Comparison of ENCODE assay signal across 1 cellular context in the genomic region with DNA sequence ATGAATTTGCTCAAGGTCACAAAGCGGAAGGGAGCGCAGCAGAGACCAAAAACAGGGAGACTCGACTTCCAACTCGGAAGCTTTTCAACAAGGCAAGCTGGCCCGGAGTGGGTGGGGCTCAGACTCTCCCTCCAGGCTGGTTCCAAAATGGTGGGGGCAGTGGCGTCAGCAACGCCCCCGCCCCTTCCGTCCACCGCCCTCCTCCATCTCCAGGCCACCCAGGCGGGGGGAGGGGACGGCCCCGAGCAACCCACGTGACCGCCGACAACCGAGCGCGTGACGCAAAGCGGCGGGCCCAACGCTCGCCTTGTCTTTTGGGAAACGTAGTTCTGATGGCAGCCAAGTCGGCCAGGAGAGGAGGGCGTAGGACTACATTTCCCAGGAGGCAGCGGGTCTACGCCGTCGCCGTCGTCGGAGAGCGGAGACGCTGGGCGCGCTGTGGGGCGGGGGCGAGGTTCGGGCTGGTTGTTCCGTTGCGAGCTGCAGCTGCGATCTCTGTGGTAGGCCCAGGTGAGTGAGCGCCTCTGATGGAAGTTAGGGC.
TF ChIP-seq lines count a peak whose summit lies in the region.

A gene with protein sequence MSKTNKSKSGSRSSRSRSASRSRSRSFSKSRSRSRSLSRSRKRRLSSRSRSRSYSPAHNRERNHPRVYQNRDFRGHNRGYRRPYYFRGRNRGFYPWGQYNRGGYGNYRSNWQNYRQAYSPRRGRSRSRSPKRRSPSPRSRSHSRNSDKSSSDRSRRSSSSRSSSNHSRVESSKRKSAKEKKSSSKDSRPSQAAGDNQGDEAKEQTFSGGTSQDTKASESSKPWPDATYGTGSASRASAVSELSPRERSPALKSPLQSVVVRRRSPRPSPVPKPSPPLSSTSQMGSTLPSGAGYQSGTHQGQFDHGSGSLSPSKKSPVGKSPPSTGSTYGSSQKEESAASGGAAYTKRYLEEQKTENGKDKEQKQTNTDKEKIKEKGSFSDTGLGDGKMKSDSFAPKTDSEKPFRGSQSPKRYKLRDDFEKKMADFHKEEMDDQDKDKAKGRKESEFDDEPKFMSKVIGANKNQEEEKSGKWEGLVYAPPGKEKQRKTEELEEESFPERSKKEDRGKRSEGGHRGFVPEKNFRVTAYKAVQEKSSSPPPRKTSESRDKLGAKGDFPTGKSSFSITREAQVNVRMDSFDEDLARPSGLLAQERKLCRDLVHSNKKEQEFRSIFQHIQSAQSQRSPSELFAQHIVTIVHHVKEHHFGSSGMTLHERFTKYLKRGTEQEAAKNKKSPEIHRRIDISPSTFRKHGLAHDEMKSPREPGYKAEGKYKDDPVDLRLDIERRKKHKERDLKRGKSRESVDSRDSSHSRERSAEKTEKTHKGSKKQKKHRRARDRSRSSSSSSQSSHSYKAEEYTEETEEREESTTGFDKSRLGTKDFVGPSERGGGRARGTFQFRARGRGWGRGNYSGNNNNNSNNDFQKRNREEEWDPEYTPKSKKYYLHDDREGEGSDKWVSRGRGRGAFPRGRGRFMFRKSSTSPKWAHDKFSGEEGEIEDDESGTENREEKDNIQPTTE (plus strand): TSS at position 448 of the 541 bp plus-strand sequence. CDS start 58,121 bp downstream, outside the sequence.

TF ChIP-seq in K562, 482 proteins besides CTCF, POLR2A, EP300 and RAD21 (continued from another document and continues in another):
- TF ChIP-seq, protein P1, sequence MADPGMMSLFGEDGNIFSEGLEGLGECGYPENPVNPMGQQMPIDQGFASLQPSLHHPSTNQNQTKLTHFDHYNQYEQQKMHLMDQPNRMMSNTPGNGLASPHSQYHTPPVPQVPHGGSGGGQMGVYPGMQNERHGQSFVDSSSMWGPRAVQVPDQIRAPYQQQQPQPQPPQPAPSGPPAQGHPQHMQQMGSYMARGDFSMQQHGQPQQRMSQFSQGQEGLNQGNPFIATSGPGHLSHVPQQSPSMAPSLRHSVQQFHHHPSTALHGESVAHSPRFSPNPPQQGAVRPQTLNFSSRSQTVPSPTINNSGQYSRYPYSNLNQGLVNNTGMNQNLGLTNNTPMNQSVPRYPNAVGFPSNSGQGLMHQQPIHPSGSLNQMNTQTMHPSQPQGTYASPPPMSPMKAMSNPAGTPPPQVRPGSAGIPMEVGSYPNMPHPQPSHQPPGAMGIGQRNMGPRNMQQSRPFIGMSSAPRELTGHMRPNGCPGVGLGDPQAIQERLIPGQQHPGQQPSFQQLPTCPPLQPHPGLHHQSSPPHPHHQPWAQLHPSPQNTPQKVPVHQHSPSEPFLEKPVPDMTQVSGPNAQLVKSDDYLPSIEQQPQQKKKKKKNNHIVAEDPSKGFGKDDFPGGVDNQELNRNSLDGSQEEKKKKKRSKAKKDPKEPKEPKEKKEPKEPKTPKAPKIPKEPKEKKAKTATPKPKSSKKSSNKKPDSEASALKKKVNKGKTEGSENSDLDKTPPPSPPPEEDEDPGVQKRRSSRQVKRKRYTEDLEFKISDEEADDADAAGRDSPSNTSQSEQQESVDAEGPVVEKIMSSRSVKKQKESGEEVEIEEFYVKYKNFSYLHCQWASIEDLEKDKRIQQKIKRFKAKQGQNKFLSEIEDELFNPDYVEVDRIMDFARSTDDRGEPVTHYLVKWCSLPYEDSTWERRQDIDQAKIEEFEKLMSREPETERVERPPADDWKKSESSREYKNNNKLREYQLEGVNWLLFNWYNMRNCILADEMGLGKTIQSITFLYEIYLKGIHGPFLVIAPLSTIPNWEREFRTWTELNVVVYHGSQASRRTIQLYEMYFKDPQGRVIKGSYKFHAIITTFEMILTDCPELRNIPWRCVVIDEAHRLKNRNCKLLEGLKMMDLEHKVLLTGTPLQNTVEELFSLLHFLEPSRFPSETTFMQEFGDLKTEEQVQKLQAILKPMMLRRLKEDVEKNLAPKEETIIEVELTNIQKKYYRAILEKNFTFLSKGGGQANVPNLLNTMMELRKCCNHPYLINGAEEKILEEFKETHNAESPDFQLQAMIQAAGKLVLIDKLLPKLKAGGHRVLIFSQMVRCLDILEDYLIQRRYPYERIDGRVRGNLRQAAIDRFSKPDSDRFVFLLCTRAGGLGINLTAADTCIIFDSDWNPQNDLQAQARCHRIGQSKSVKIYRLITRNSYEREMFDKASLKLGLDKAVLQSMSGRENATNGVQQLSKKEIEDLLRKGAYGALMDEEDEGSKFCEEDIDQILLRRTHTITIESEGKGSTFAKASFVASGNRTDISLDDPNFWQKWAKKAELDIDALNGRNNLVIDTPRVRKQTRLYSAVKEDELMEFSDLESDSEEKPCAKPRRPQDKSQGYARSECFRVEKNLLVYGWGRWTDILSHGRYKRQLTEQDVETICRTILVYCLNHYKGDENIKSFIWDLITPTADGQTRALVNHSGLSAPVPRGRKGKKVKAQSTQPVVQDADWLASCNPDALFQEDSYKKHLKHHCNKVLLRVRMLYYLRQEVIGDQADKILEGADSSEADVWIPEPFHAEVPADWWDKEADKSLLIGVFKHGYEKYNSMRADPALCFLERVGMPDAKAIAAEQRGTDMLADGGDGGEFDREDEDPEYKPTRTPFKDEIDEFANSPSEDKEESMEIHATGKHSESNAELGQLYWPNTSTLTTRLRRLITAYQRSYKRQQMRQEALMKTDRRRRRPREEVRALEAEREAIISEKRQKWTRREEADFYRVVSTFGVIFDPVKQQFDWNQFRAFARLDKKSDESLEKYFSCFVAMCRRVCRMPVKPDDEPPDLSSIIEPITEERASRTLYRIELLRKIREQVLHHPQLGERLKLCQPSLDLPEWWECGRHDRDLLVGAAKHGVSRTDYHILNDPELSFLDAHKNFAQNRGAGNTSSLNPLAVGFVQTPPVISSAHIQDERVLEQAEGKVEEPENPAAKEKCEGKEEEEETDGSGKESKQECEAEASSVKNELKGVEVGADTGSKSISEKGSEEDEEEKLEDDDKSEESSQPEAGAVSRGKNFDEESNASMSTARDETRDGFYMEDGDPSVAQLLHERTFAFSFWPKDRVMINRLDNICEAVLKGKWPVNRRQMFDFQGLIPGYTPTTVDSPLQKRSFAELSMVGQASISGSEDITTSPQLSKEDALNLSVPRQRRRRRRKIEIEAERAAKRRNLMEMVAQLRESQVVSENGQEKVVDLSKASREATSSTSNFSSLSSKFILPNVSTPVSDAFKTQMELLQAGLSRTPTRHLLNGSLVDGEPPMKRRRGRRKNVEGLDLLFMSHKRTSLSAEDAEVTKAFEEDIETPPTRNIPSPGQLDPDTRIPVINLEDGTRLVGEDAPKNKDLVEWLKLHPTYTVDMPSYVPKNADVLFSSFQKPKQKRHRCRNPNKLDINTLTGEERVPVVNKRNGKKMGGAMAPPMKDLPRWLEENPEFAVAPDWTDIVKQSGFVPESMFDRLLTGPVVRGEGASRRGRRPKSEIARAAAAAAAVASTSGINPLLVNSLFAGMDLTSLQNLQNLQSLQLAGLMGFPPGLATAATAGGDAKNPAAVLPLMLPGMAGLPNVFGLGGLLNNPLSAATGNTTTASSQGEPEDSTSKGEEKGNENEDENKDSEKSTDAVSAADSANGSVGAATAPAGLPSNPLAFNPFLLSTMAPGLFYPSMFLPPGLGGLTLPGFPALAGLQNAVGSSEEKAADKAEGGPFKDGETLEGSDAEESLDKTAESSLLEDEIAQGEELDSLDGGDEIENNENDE (IDR thresholded peaks at IDR 0.05; ENCODE audit: low read depth, low read length) = no peak
- TF ChIP-seq FUS (optimal IDR thresholded peaks at IDR 0.05; ENCODE audit: low read depth, low read length) (no peak), CC2D1A (IDR thresholded peaks at IDR 0.05) (0 out of 2 replicates have a peak, but pooled peaks have one; percentile 3), KAT8 (IDR thresholded peaks at IDR 0.05; ENCODE audit: low read depth) (0 out of 2 replicates have a peak, but pooled peaks have one; percentile 2), SMAD2 (IDR thresholded peaks at IDR 0.05; ENCODE audit: low read depth, low read length) (0 out of 2 replicates have a peak, but pooled peaks have one; percentile 76), POLR2AphosphoS5 (IDR thresholded peaks at IDR 0.05; ENCODE audit: control insufficient read depth, insufficient read depth, low read depth, low read length) (peak; percentile 86; the same call in 1 of the 2 replicates), NCOA6 (IDR thresholded peaks at IDR 0.05) (peak; percentile 99), TBL1XR1 (IDR thresholded peaks at IDR 0.05; ENCODE audit: low read length in 2 of 2) (peak; percentile 22 to 82; a peak in 3 of 4 replicates), ZNF311 (CRISPR knock-in tag; IDR thresholded peaks at IDR 0.05) (no peak), ZNF175 (CRISPR knock-in tag; IDR thresholded peaks at IDR 0.05; ENCODE audit: low read depth) (peak; percentile 81), NFE2L1 (tag; IDR thresholded peaks at IDR 0.05; ENCODE audit: borderline replicate concordance, low read depth) (no peak), ZNF699 (CRISPR knock-in tag; IDR thresholded peaks at IDR 0.05; ENCODE audit: insufficient replicate concordance) (no peak), RBM39 (optimal IDR thresholded peaks at IDR 0.05; ENCODE audit: low read depth, low read length) (no peak), RB1 (IDR thresholded peaks at IDR 0.05; ENCODE audit: low read depth) (peak; percentile 66), IFI16 (CRISPR knock-in tag; IDR thresholded peaks at IDR 0.05) (no peak), KAT2B (IDR thresholded peaks at IDR 0.05; ENCODE audit: low read depth, low read length) (no peak), ZZZ3 (IDR thresholded peaks at IDR 0.05) (no peak), ZSCAN29 (IDR thresholded peaks at IDR 0.05) (no peak), COPS2 (conservative IDR thresholded peaks at IDR 0.05) (no peak), ZKSCAN1 (IDR thresholded peaks at IDR 0.05; ENCODE audit: low read depth, low read length) (no peak; the same call in 1 of the 2 replicates)
- TF ChIP-seq, protein P2, sequence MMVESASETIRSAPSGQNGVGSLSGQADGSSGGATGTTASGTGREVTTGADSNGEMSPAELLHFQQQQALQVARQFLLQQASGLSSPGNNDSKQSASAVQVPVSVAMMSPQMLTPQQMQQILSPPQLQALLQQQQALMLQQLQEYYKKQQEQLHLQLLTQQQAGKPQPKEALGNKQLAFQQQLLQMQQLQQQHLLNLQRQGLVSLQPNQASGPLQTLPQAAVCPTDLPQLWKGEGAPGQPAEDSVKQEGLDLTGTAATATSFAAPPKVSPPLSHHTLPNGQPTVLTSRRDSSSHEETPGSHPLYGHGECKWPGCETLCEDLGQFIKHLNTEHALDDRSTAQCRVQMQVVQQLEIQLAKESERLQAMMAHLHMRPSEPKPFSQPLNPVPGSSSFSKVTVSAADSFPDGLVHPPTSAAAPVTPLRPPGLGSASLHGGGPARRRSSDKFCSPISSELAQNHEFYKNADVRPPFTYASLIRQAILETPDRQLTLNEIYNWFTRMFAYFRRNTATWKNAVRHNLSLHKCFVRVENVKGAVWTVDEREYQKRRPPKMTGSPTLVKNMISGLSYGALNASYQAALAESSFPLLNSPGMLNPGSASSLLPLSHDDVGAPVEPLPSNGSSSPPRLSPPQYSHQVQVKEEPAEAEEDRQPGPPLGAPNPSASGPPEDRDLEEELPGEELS (CRISPR knock-in tag; IDR thresholded peaks at IDR 0.05; ENCODE audit: borderline replicate concordance) = no peak
- TF ChIP-seq, protein P3, sequence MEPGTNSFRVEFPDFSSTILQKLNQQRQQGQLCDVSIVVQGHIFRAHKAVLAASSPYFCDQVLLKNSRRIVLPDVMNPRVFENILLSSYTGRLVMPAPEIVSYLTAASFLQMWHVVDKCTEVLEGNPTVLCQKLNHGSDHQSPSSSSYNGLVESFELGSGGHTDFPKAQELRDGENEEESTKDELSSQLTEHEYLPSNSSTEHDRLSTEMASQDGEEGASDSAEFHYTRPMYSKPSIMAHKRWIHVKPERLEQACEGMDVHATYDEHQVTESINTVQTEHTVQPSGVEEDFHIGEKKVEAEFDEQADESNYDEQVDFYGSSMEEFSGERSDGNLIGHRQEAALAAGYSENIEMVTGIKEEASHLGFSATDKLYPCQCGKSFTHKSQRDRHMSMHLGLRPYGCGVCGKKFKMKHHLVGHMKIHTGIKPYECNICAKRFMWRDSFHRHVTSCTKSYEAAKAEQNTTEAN (CRISPR knock-in tag; IDR thresholded peaks at IDR 0.05) = no peak
- TF ChIP-seq, protein P4, sequence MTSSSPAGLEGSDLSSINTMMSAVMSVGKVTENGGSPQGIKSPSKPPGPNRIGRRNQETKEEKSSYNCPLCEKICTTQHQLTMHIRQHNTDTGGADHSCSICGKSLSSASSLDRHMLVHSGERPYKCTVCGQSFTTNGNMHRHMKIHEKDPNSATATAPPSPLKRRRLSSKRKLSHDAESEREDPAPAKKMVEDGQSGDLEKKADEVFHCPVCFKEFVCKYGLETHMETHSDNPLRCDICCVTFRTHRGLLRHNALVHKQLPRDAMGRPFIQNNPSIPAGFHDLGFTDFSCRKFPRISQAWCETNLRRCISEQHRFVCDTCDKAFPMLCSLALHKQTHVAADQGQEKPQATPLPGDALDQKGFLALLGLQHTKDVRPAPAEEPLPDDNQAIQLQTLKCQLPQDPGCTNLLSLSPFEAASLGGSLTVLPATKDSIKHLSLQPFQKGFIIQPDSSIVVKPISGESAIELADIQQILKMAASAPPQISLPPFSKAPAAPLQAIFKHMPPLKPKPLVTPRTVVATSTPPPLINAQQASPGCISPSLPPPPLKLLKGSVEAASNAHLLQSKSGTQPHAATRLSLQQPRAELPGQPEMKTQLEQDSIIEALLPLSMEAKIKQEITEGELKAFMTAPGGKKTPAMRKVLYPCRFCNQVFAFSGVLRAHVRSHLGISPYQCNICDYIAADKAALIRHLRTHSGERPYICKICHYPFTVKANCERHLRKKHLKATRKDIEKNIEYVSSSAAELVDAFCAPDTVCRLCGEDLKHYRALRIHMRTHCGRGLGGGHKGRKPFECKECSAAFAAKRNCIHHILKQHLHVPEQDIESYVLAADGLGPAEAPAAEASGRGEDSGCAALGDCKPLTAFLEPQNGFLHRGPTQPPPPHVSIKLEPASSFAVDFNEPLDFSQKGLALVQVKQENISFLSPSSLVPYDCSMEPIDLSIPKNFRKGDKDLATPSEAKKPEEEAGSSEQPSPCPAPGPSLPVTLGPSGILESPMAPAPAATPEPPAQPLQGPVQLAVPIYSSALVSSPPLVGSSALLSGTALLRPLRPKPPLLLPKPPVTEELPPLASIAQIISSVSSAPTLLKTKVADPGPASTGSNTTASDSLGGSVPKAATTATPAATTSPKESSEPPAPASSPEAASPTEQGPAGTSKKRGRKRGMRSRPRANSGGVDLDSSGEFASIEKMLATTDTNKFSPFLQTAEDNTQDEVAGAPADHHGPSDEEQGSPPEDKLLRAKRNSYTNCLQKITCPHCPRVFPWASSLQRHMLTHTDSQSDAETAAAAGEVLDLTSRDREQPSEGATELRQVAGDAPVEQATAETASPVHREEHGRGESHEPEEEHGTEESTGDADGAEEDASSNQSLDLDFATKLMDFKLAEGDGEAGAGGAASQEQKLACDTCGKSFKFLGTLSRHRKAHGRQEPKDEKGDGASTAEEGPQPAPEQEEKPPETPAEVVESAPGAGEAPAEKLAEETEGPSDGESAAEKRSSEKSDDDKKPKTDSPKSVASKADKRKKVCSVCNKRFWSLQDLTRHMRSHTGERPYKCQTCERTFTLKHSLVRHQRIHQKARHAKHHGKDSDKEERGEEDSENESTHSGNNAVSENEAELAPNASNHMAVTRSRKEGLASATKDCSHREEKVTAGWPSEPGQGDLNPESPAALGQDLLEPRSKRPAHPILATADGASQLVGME (CRISPR knock-in tag; IDR thresholded peaks at IDR 0.05) = no peak
- TF ChIP-seq, protein P5, sequence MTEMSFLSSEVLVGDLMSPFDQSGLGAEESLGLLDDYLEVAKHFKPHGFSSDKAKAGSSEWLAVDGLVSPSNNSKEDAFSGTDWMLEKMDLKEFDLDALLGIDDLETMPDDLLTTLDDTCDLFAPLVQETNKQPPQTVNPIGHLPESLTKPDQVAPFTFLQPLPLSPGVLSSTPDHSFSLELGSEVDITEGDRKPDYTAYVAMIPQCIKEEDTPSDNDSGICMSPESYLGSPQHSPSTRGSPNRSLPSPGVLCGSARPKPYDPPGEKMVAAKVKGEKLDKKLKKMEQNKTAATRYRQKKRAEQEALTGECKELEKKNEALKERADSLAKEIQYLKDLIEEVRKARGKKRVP (CRISPR knock-in tag; IDR thresholded peaks at IDR 0.05) = no peak; the same call in 1 of the 2 replicates
